Comparison of ENCODE assay signal across 31 cellular contexts in genomic region chr1:58211857-58212256, GRCh38.
"Had no signal": no experiment of that assay in that cellular context is flagged by ENCODE, and none has a peak within 500 bp of the region (broad histone marks: within the 10 kb centered on the region; RNA-seq: fewer than 3 reads in every experiment).

No MANE protein-coding gene starts in this region.

- H3K4me3 ChIP-seq: adrenal gland, body of pancreas, breast epithelium had no signal

- H3K4me1 ChIP-seq: adrenal gland, body of pancreas, breast epithelium had no signal

- H3K27ac Mint-ChIP-seq: activated CD4-positive, alpha-beta memory T cell treated with anti-CD3 and anti-CD28 coated beads, Interleukin-2, amount 10 ng/mL, durations not matched to agents 7 days and 5 days; activated CD4-positive, alpha-beta T cell treated with anti-CD3 and anti-CD28 coated beads for 36 hours; activated CD4-positive, alpha-beta T cell treated with anti-CD3 and anti-CD28 coated beads, Interleukin-2, amount 10 ng/mL, durations not matched to agents 7 days and 5 days; activated CD8-positive, alpha-beta memory T cell treated with anti-CD3 and anti-CD28 coated beads, Interleukin-2, amount 10 ng/mL, durations not matched to agents 7 days and 5 days; activated CD8-positive, alpha-beta T cell treated with anti-CD3 and anti-CD28 coated beads, Interleukin-2, amount 10 ng/mL, durations not matched to agents 7 days and 5 days; activated naive CD4-positive, alpha-beta T cell treated with anti-CD3 and anti-CD28 coated beads, Interleukin-2, amount 50 U/mL, for 72 hours; activated naive CD8-positive, alpha-beta T cell treated with anti-CD3 and anti-CD28 coated beads for 36 hours; activated T-cell treated with anti-CD3 and anti-CD28 coated beads, Interleukin-2, amount 50 U/mL, for 24 hours; activated T-helper 2 cell treated with anti-CD3 and anti-CD28 coated beads, Interferon-gamma antibody, Interleukin-2, Interleukin-4, amounts not matched to agents 10 μg/mL and 5 μg/mL and 100 μg/mL, durations not matched to agents 14 hours and 24 hours and 36 hours; T-helper 2 cell treated with Interferon-gamma antibody and Interleukin-4, amounts not matched to agents 5 μg/mL and 100 μg/mL, for 36 hours had no signal

- H3K4me1 Mint-ChIP-seq: activated CD4-positive, alpha-beta memory T cell treated with anti-CD3 and anti-CD28 coated beads, Interleukin-2, amount 10 ng/mL, durations not matched to agents 7 days and 5 days; activated CD4-positive, alpha-beta T cell treated with anti-CD3 and anti-CD28 coated beads for 36 hours; activated CD4-positive, alpha-beta T cell treated with anti-CD3 and anti-CD28 coated beads, Interleukin-2, amount 10 ng/mL, durations not matched to agents 7 days and 5 days; activated CD8-positive, alpha-beta memory T cell treated with anti-CD3 and anti-CD28 coated beads, Interleukin-2, amount 10 ng/mL, durations not matched to agents 7 days and 5 days; activated naive CD8-positive, alpha-beta T cell treated with anti-CD3 and anti-CD28 coated beads for 36 hours had no signal

- H3K27me3 Mint-ChIP-seq: activated CD4-positive, alpha-beta memory T cell treated with anti-CD3 and anti-CD28 coated beads, Interleukin-2, amount 10 ng/mL, durations not matched to agents 7 days and 5 days; activated CD4-positive, alpha-beta T cell treated with anti-CD3 and anti-CD28 coated beads for 36 hours; activated CD4-positive, alpha-beta T cell treated with anti-CD3 and anti-CD28 coated beads, Interleukin-2, amount 10 ng/mL, durations not matched to agents 7 days and 5 days; activated CD8-positive, alpha-beta memory T cell treated with anti-CD3 and anti-CD28 coated beads, Interleukin-2, amount 10 ng/mL, durations not matched to agents 7 days and 5 days; activated naive CD8-positive, alpha-beta T cell treated with anti-CD3 and anti-CD28 coated beads for 36 hours; activated T-cell treated with anti-CD3 and anti-CD28 coated beads, Interleukin-2, amount 50 U/mL, for 24 hours had no signal

- H3K27me3 ChIP-seq: adrenal gland, body of pancreas, brain microvascular endothelial cell, breast epithelium had no signal

- H3K9me3 Mint-ChIP-seq: activated CD4-positive, alpha-beta memory T cell treated with anti-CD3 and anti-CD28 coated beads, Interleukin-2, amount 10 ng/mL, durations not matched to agents 7 days and 5 days; activated CD4-positive, alpha-beta T cell treated with anti-CD3 and anti-CD28 coated beads, Interleukin-2, amount 10 ng/mL, durations not matched to agents 7 days and 5 days; activated naive CD4-positive, alpha-beta T cell treated with anti-CD3 and anti-CD28 coated beads, Interleukin-2, amount 50 U/mL, for 72 hours; activated T-helper 2 cell treated with anti-CD3 and anti-CD28 coated beads, Interferon-gamma antibody, Interleukin-2, Interleukin-4, amounts not matched to agents 10 μg/mL and 5 μg/mL and 100 μg/mL, durations not matched to agents 14 hours and 24 hours and 36 hours; T-helper 2 cell treated with Interferon-gamma antibody and Interleukin-4, amounts not matched to agents 5 μg/mL and 100 μg/mL, for 36 hours had no signal

- DNase-seq: activated CD4-positive, alpha-beta memory T cell treated with anti-CD3 and anti-CD28 coated beads, Interleukin-2, amount 10 ng/mL, durations not matched to agents 7 days and 5 days; activated CD4-positive, alpha-beta T cell treated with anti-CD3 and anti-CD28 coated beads for 1 hour; activated CD4-positive, alpha-beta T cell treated with anti-CD3 and anti-CD28 coated beads for 36 hours; activated CD4-positive, alpha-beta T cell treated with anti-CD3 and anti-CD28 coated beads for 48 hours; activated CD4-positive, alpha-beta T cell treated with anti-CD3 and anti-CD28 coated beads, Interleukin-2, amount 10 ng/mL, durations not matched to agents 7 days and 5 days; activated CD4-positive, alpha-beta T cell treated with anti-CD3 and anti-CD28 coated beads, Interleukin-2, amount 50 U/mL, for 48 hours; activated CD4-positive, CD25-positive, alpha-beta regulatory T cell; activated CD8-positive, alpha-beta memory T cell treated with anti-CD3 and anti-CD28 coated beads for 24 hours; activated CD8-positive, alpha-beta memory T cell treated with anti-CD3 and anti-CD28 coated beads, Interleukin-2, amount 10 ng/mL, durations not matched to agents 7 days and 5 days; activated CD8-positive, alpha-beta memory T cell treated with anti-CD3 and anti-CD28 coated beads, Interleukin-2, amount 50 U/mL, for 48 hours; activated CD8-positive, alpha-beta T cell treated with anti-CD3 and anti-CD28 coated beads, Interleukin-2, amount 10 ng/mL, durations not matched to agents 7 days and 5 days; activated effector memory CD4-positive, alpha-beta T cell treated with Interleukin-2 at 50 U/mL for 16 hours; activated gamma-delta T cell; activated naive CD4-positive, alpha-beta T cell treated with anti-CD3 and anti-CD28 coated beads, Interleukin-2, amount 50 U/mL, for 16 hours; activated naive CD4-positive, alpha-beta T cell treated with Interleukin-2 at 50 U/mL for 16 hours; activated naive CD8-positive, alpha-beta T cell treated with anti-CD3 and anti-CD28 coated beads for 36 hours; activated T-cell treated with anti-CD3 and anti-CD28 coated beads, Interleukin-2, amount 50 U/mL, for 24 hours; activated T-cell treated with anti-CD3 and anti-CD28 coated beads, Interleukin-2, amount 50 U/mL, for 48 hours; adrenal gland; amniotic stem cell; aorta; body of pancreas; brain microvascular endothelial cell; central memory CD4-positive, alpha-beta T cell; T-helper 2 cell; T-helper 9 cell had no signal

- H3K4me3 Mint-ChIP-seq: activated CD4-positive, alpha-beta memory T cell treated with anti-CD3 and anti-CD28 coated beads, Interleukin-2, amount 10 ng/mL, durations not matched to agents 7 days and 5 days; activated CD4-positive, alpha-beta T cell treated with anti-CD3 and anti-CD28 coated beads for 36 hours; activated CD4-positive, alpha-beta T cell treated with anti-CD3 and anti-CD28 coated beads, Interleukin-2, amount 10 ng/mL, durations not matched to agents 7 days and 5 days; activated CD8-positive, alpha-beta memory T cell treated with anti-CD3 and anti-CD28 coated beads, Interleukin-2, amount 10 ng/mL, durations not matched to agents 7 days and 5 days; activated CD8-positive, alpha-beta T cell treated with anti-CD3 and anti-CD28 coated beads, Interleukin-2, amount 10 ng/mL, durations not matched to agents 7 days and 5 days; activated naive CD8-positive, alpha-beta T cell treated with anti-CD3 and anti-CD28 coated beads for 36 hours; activated T-cell treated with anti-CD3 and anti-CD28 coated beads, Interleukin-2, amount 50 U/mL, for 24 hours; T-helper 2 cell treated with Interferon-gamma antibody and Interleukin-4, amounts not matched to agents 5 μg/mL and 100 μg/mL, for 36 hours had no signal

- H3K27ac ChIP-seq: adrenal gland, body of pancreas, brain microvascular endothelial cell, breast epithelium, VCaP had no signal

- H3K9me3 ChIP-seq: adrenal gland, body of pancreas, breast epithelium had no signal

- H3K36me3 Mint-ChIP-seq: activated CD8-positive, alpha-beta memory T cell treated with anti-CD3 and anti-CD28 coated beads, Interleukin-2, amount 10 ng/mL, durations not matched to agents 7 days and 5 days; activated naive CD4-positive, alpha-beta T cell treated with anti-CD3 and anti-CD28 coated beads, Interleukin-2, amount 50 U/mL, for 72 hours; activated naive CD8-positive, alpha-beta T cell treated with anti-CD3 and anti-CD28 coated beads for 36 hours had no signal

- H3K36me3 ChIP-seq: adrenal gland, brain microvascular endothelial cell, breast epithelium had no signal
